Comparison of ENCODE assay signal across 22 cellular contexts in the genomic region with DNA sequence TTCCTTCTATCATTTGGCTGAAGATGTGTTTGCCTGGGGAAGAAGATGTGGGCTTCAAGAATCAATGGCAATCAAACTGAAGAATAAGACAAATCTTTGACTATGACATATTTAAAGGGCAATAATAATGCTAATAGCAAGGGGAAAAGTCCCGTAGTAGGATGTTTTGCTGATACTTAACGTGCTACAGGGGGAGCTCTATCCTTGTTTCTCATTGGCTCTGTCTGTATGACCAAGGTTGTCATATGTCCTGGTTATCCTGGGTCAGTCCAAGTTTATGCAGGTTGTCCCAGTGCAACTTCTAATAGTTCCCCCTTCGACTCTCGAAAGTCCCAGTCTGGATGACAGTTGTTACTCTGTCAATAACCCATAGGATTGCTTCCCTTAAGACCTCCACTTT.
"Had no signal": no experiment of that assay in that cellular context is flagged by ENCODE, and none has a peak within 500 bp of the region (broad histone marks: within the 10 kb centered on the region; RNA-seq: fewer than 3 reads in every experiment).

No MANE protein-coding gene starts in this region.

- H3K27ac ChIP-seq: colonic mucosa, dorsolateral prefrontal cortex, right lobe of liver, stomach, tibial nerve, VCaP had no signal

- H3K4me3 Mint-ChIP-seq: activated CD8-positive, alpha-beta T cell treated with anti-CD3 and anti-CD28 coated beads, Interleukin-2, amount 10 ng/mL, durations not matched to agents 7 days and 5 days; activated naive CD4-positive, alpha-beta T cell treated with anti-CD3 and anti-CD28 coated beads, Interleukin-2, amount 50 U/mL, for 24 hours; activated T-helper 1 cell treated with anti-CD3 and anti-CD28 coated beads, Interleukin-12 subunit alpha, Interleukin-12 subunit beta, Interleukin-2, Interleukin-4 antibody, amounts not matched to agents 30 ng/mL and 10 ng/mL and 1 ng/mL, durations not matched to agents 14 hours and 24 hours and 36 hours; central memory CD8-positive, alpha-beta T cell; naive B cell; stimulated activated memory B cell treated with anti-CD40 and anti-IgM and Interleukin-4, amounts not matched to agents 10 μg/mL and 1 μg/mL and 100 μg/mL, for 72 hours had no signal

- DNase-seq: activated CD4-positive, alpha-beta T cell treated with anti-CD3 and anti-CD28 coated beads for 1 hour; activated CD4-positive, alpha-beta T cell treated with anti-CD3 and anti-CD28 coated beads, Interleukin-2, amount 50 U/mL, for 1 hour; activated CD8-positive, alpha-beta T cell treated with anti-CD3 and anti-CD28 coated beads, Interleukin-2, amount 10 ng/mL, durations not matched to agents 7 days and 5 days; activated gamma-delta T cell; aorta; colonic mucosa; kidney; naive B cell; posterior cingulate gyrus; right lobe of liver; small intestine; stimulated activated CD4-positive, alpha-beta T cell treated with anti-CD3 and anti-CD28 coated beads, Interleukin-15, amount 100 ng/mL, for 24 hours; stomach had no signal

- H3K36me3 ChIP-seq: colonic mucosa, right lobe of liver, stomach, suprapubic skin, tibial nerve had no signal

- ATAC-seq: activated CD8-positive, alpha-beta T cell treated with anti-CD3 and anti-CD28 coated beads, Interleukin-2, amount 10 ng/mL, durations not matched to agents 7 days and 5 days; right lobe of liver; stimulated activated memory B cell treated with anti-CD40 and anti-IgM and Interleukin-4, amounts not matched to agents 10 μg/mL and 1 μg/mL and 100 μg/mL, for 72 hours had no signal

- H3K4me3 ChIP-seq: colonic mucosa, dorsolateral prefrontal cortex, lung, right lobe of liver, stomach, suprapubic skin, tibial nerve had no signal

- H3K4me1 Mint-ChIP-seq: activated naive CD4-positive, alpha-beta T cell treated with anti-CD3 and anti-CD28 coated beads, Interleukin-2, amount 50 U/mL, for 24 hours; central memory CD8-positive, alpha-beta T cell; naive B cell; stimulated activated memory B cell treated with anti-CD40 and anti-IgM and Interleukin-4, amounts not matched to agents 10 μg/mL and 1 μg/mL and 100 μg/mL, for 72 hours had no signal

- H3K4me1 ChIP-seq: colonic mucosa, right lobe of liver, stomach, tibial nerve had no signal

- H3K36me3 Mint-ChIP-seq: activated naive CD4-positive, alpha-beta T cell treated with anti-CD3 and anti-CD28 coated beads, Interleukin-2, amount 50 U/mL, for 24 hours; naive B cell had no signal

- H3K27ac Mint-ChIP-seq: activated CD8-positive, alpha-beta T cell treated with anti-CD3 and anti-CD28 coated beads, Interleukin-2, amount 10 ng/mL, durations not matched to agents 7 days and 5 days; activated naive CD4-positive, alpha-beta T cell treated with anti-CD3 and anti-CD28 coated beads, Interleukin-2, amount 50 U/mL, for 24 hours; activated T-helper 1 cell treated with anti-CD3 and anti-CD28 coated beads, Interleukin-12 subunit alpha, Interleukin-12 subunit beta, Interleukin-2, Interleukin-4 antibody, amounts not matched to agents 30 ng/mL and 10 ng/mL and 1 ng/mL, durations not matched to agents 14 hours and 24 hours and 36 hours; naive B cell; stimulated activated memory B cell treated with anti-CD40 and anti-IgM and Interleukin-4, amounts not matched to agents 10 μg/mL and 1 μg/mL and 100 μg/mL, for 72 hours had no signal

- H3K9me3 Mint-ChIP-seq: activated T-helper 1 cell treated with anti-CD3 and anti-CD28 coated beads, Interleukin-12 subunit alpha, Interleukin-12 subunit beta, Interleukin-2, Interleukin-4 antibody, amounts not matched to agents 30 ng/mL and 10 ng/mL and 1 ng/mL, durations not matched to agents 14 hours and 24 hours and 36 hours; central memory CD8-positive, alpha-beta T cell had no signal

- H3K9me3 ChIP-seq: colonic mucosa, right lobe of liver, stomach, suprapubic skin, tibial nerve had no signal

- H3K27me3 ChIP-seq: colonic mucosa, right lobe of liver, suprapubic skin, tibial nerve had no signal
